25 cellular contexts compared by ENCODE assay signal in the genomic region with DNA sequence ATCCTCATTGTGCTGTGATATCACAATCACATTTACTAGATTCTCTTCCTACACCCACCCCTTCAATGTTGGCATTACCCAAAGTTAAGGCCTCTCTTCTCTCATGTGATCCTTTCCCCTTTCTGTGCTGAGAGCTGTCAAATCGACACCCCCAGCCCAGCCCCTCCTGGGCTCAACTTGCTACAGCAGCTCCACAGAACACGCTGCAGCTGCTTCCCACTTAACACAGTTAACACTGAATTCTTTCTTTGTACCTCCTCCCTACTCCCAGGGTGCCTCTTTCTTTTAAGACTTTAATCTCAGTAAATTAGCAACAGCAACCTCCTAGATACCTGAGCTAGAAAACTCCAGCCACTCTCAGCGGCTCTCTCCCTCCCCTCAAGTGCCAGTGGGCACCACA. TPM values are rescaled to one million over a fixed set of nuclear protein-coding genes. Genes with fewer than 3 reads are reported as not detected.
"Had no signal": no experiment of that assay in that cellular context is flagged by ENCODE, and none has a peak within 500 bp of the region (broad histone marks: within the 10 kb centered on the region; RNA-seq: fewer than 3 reads in every experiment).

No MANE protein-coding gene starts in this region.

- H3K27ac ChIP-seq: brain microvascular endothelial cell, foreskin keratinocyte, hepatocyte, left lung, right atrium auricular region, spleen, testis, VCaP had no signal

- H3K27me3 ChIP-seq: hepatocyte, right atrium auricular region, testis had no signal

- DNase-seq: activated CD4-positive, alpha-beta T cell treated with anti-CD3 and anti-CD28 coated beads, Interleukin-2, amount 50 U/mL, for 1 hour; activated CD4-positive, CD25-positive, alpha-beta regulatory T cell treated with anti-CD3 and anti-CD28 coated beads, Interleukin-2, amount 50 U/mL, for 72 hours; activated CD8-positive, alpha-beta T cell treated with anti-CD3 and anti-CD28 coated beads, Interleukin-2, amount 10 ng/mL, durations not matched to agents 7 days and 5 days; activated gamma-delta T cell; aorta; brain microvascular endothelial cell; effector CD4-positive, alpha-beta T cell; foreskin keratinocyte; kidney glomerular epithelial cell; left lung; naive thymus-derived CD8-positive, alpha-beta T cell; spleen; stimulated activated CD4-positive, alpha-beta T cell treated with anti-CD3 and anti-CD28 coated beads, Interleukin-4, amount 100 ng/mL, for 1 hour; stimulated activated naive CD4-positive, alpha-beta T cell; testis; trophoblast cell had no signal

- H3K27ac Mint-ChIP-seq: activated CD8-positive, alpha-beta T cell treated with anti-CD3 and anti-CD28 coated beads, Interleukin-2, amount 10 ng/mL, durations not matched to agents 7 days and 5 days; activated T-helper 1 cell treated with anti-CD3 and anti-CD28 coated beads, Interleukin-12 subunit alpha, Interleukin-12 subunit beta, Interleukin-2, Interleukin-4 antibody, amounts not matched to agents 30 ng/mL and 10 ng/mL and 1 ng/mL, durations not matched to agents 14 hours and 24 hours and 36 hours; dendritic cell treated with granulocyte-macrophage colony-stimulating factor and Interleukin-4, amounts not matched to agents 40 ng/mL and 50 ng/mL, for 4 days; mesothelial cell of epicardium; naive thymus-derived CD8-positive, alpha-beta T cell; progenitor cell of endocrine pancreas had no signal

- H3K4me2 ChIP-seq: hepatocyte had no signal

- H2AFZ ChIP-seq: hepatocyte had no signal

- H3K9me3 ChIP-seq: left lung, right atrium auricular region, spleen, testis had no signal

- H3K4me1 Mint-ChIP-seq: naive thymus-derived CD8-positive, alpha-beta T cell had no signal

- H3K4me3 Mint-ChIP-seq: activated CD8-positive, alpha-beta T cell treated with anti-CD3 and anti-CD28 coated beads, Interleukin-2, amount 10 ng/mL, durations not matched to agents 7 days and 5 days; activated T-helper 1 cell treated with anti-CD3 and anti-CD28 coated beads, Interleukin-12 subunit alpha, Interleukin-12 subunit beta, Interleukin-2, Interleukin-4 antibody, amounts not matched to agents 30 ng/mL and 10 ng/mL and 1 ng/mL, durations not matched to agents 14 hours and 24 hours and 36 hours; dendritic cell treated with granulocyte-macrophage colony-stimulating factor and Interleukin-4, amounts not matched to agents 40 ng/mL and 50 ng/mL, for 4 days; mesothelial cell of epicardium; naive thymus-derived CD8-positive, alpha-beta T cell had no signal

- H3K9me3 Mint-ChIP-seq: activated naive CD4-positive, alpha-beta T cell treated with anti-CD3 and anti-CD28 coated beads, Interleukin-2, amount 50 U/mL, for 72 hours; activated T-helper 1 cell treated with anti-CD3 and anti-CD28 coated beads, Interleukin-12 subunit alpha, Interleukin-12 subunit beta, Interleukin-2, Interleukin-4 antibody, amounts not matched to agents 30 ng/mL and 10 ng/mL and 1 ng/mL, durations not matched to agents 14 hours and 24 hours and 36 hours; dendritic cell treated with granulocyte-macrophage colony-stimulating factor and Interleukin-4, amounts not matched to agents 40 ng/mL and 50 ng/mL, for 4 days; mesothelial cell of epicardium; naive thymus-derived CD8-positive, alpha-beta T cell had no signal

- H3K4me1 ChIP-seq: foreskin keratinocyte, left lung, right atrium auricular region, spleen, testis had no signal

- ATAC-seq: activated CD8-positive, alpha-beta T cell treated with anti-CD3 and anti-CD28 coated beads, Interleukin-2, amount 10 ng/mL, durations not matched to agents 7 days and 5 days; activated naive CD4-positive, alpha-beta T cell treated with anti-CD3 and anti-CD28 coated beads, Interleukin-2, amount 50 U/mL, for 72 hours; foreskin keratinocyte; left lung; naive thymus-derived CD8-positive, alpha-beta T cell had no signal

- H3K79me2 ChIP-seq: hepatocyte had no signal

- H3K36me3 Mint-ChIP-seq: activated naive CD4-positive, alpha-beta T cell treated with anti-CD3 and anti-CD28 coated beads, Interleukin-2, amount 50 U/mL, for 72 hours; mesothelial cell of epicardium; naive thymus-derived CD8-positive, alpha-beta T cell had no signal

RNA-seq across cellular contexts. Expression of a gene that starts 17.8 kb away (rescaled TPM):
- total RNA-seq: activated CD8-positive, alpha-beta T cell treated with anti-CD3 and anti-CD28 coated beads, Interleukin-2, amount 10 ng/mL, durations not matched to agents 7 days and 5 days; activated T-helper 1 cell treated with anti-CD3 and anti-CD28 coated beads, Interleukin-12 subunit alpha, Interleukin-12 subunit beta, Interleukin-2, Interleukin-4 antibody, amounts not matched to agents 30 ng/mL and 10 ng/mL and 1 ng/mL, durations not matched to agents 14 hours and 24 hours and 36 hours; T-helper 2 cell treated with Interferon-gamma antibody and Interleukin-4, amounts not matched to agents 100 ng/mL and 5 ng/mL, for 36 hours had no signal
